8 cellular contexts compared by ENCODE assay signal in genomic region chr11:106021967-106022794, GRCh38. TPM values are rescaled to one million over a fixed set of nuclear protein-coding genes. Genes with fewer than 3 reads are reported as not detected.
DNase-seq lines count a peak whose midpoint lies in the region; ATAC-seq, FAIRE-seq and TF ChIP-seq lines count a peak whose summit lies in the region.

TSS of gene MSANTD4 (minus strand) at chr11:106022240. CDS start at chr11:106010917, 11,323 bp downstream.

- peaks cover 13% of the 10 kb centered on the region for H3K27me3 Mint-ChIP-seq in activated CD4-positive, alpha-beta T cell treated with anti-CD3 and anti-CD28 coated beads, Interleukin-2, amount 10 ng/mL, durations not matched to agents 24 days and 14 days

- H3K4me3 ChIP-seq in coronary artery, result peak within 1 kb of the TSS; percentile 87

- H3K4me3 Mint-ChIP-seq in activated CD4-positive, alpha-beta T cell treated with anti-CD3 and anti-CD28 coated beads, Interleukin-2, amount 10 ng/mL, durations not matched to agents 24 days and 14 days, result peak within 1 kb of the TSS; percentile 97

- H3K27ac Mint-ChIP-seq in activated CD4-positive, alpha-beta T cell treated with anti-CD3 and anti-CD28 coated beads, Interleukin-2, amount 10 ng/mL, durations not matched to agents 24 days and 14 days, result peak within 1 kb of the TSS; percentile 96

- DNase-seq in Ammon's horn (ENCODE audit: low spot score), result peak; percentile 100
- DNase-seq in GM19239 (ENCODE audit: insufficient read length, low spot score), result peak; percentile 85
- peak; percentile 100 for DNase-seq in NCI-H526 treated with DMSO at 0.1 percent for 48 hours (lab: John Stamatoyannopoulos, UW)
- peak; percentile 99 for DNase-seq in activated CD4-positive, alpha-beta T cell treated with anti-CD3 and anti-CD28 coated beads, Interleukin-2, amount 10 ng/mL, durations not matched to agents 24 days and 14 days
- DNase-seq in coronary artery (ENCODE audit: low spot score), result peak; percentile 100
- peak; percentile 93 for DNase-seq in stimulated activated CD4-positive, alpha-beta T cell treated with anti-CD3 and anti-CD28 coated beads, Interleukin-1b, Interleukin-23, amount 100 ng/mL, for 4 hours (ENCODE audit: low read depth in 2 of 2)

- H3K27me3 ChIP-seq in layer of hippocampus (ENCODE audit: control insufficient read depth, insufficient read depth, low read length), result no peaks in the 10 kb centered on the region

- peak; percentile 99 for FAIRE-seq in GM19239 (lab: Jason Lieb, UNC)

- intact Hi-C loops in activated CD4-positive, alpha-beta T cell treated with anti-CD3 and anti-CD28 coated beads, Interleukin-2, amount 10 ng/mL, durations not matched to agents 24 days and 14 days (cut with micrococcal nuclease), result loop anchor here (1.0 to 5.0 kb wide), 3 partner anchors 41 to 1435 kb away; partner anchors contain the start of genes AASDHPPT, CWF19L2 and KBTBD3

- H3K4me1 Mint-ChIP-seq in activated CD4-positive, alpha-beta T cell treated with anti-CD3 and anti-CD28 coated beads, Interleukin-2, amount 10 ng/mL, durations not matched to agents 24 days and 14 days, result peaks cover 37% of the 10 kb centered on the region

- ATAC-seq in HG03457 (IDR thresholded peaks at IDR 0.05; ENCODE audit: unreplicated experiment), result peak; percentile 99

- peaks cover 28% of the 10 kb centered on the region for H3K36me3 Mint-ChIP-seq in activated CD4-positive, alpha-beta T cell treated with anti-CD3 and anti-CD28 coated beads, Interleukin-2, amount 10 ng/mL, durations not matched to agents 24 days and 14 days (ENCODE audit: low read depth)

- peak within 1 kb of the TSS; percentile 74 to 89 for H3K27ac ChIP-seq in coronary artery
- H3K27ac ChIP-seq in layer of hippocampus (ENCODE audit: low read depth, low read length), result peak within 1 kb of the TSS; percentile 88

- TF ChIP-seq CTCF in coronary artery (IDR thresholded peaks at IDR 0.05), result no peak

- H3K9me3 Mint-ChIP-seq in activated CD4-positive, alpha-beta T cell treated with anti-CD3 and anti-CD28 coated beads, Interleukin-2, amount 10 ng/mL, durations not matched to agents 24 days and 14 days, result peaks cover 29% of the 10 kb centered on the region

RNA-seq across cellular contexts. Expression of gene MSANTD4, which starts in this region (rescaled TPM):
- 21.8 and 22.8 TPM in 2 replicates for total RNA-seq in activated CD4-positive, alpha-beta T cell treated with anti-CD3 and anti-CD28 coated beads, Interleukin-2, amount 10 ng/mL, durations not matched to agents 24 days and 14 days

Comparison
In these comparisons a context has a peak if more than half of its experiments do, and no peak if none do; other contexts are left out.
1. Peak in every context shown above with its lines: DNase-seq, ATAC-seq, H3K4me3 ChIP-seq and H3K27ac ChIP-seq.